1 cellular context compared by ENCODE assay signal in genomic region chr11:134449713-134450112, GRCh38.
TF ChIP-seq lines count a peak whose summit lies in the region.

No MANE protein-coding gene starts in this region.

TF ChIP-seq in SK-N-SH, 30 proteins besides CTCF, POLR2A, EP300 and RAD21 (continued from another document):
- TF ChIP-seq REST (IDR thresholded peaks at IDR 0.05; ENCODE audit: low read depth, low read length) (no peak), USF2 (IDR thresholded peaks at IDR 0.05; ENCODE audit: borderline replicate concordance, low read depth, low read length) (no peak)
